9 cellular contexts compared by ENCODE assay signal in the genomic region with DNA sequence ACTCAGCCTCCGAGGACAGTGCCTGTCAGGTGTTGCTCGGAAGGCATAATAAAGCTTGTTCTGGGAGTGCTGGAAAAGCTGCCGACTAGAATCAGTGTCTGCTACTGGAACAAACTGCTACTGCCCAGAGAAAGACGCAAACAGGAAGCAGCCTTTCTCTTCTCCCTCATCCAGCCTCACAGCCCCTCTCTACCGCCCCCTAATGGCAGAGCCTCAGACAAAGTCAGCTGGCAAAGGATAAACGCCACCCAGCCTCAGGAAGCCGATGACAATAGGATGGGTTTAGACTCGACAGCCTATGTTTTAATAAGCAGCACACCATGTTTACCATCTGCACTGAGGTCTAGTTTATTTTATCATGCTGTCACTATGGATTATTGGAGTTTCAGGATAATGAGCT.
DNase-seq lines count a peak whose midpoint lies in the region; ATAC-seq and TF ChIP-seq lines count a peak whose summit lies in the region.
"Had no signal": no experiment of that assay in that cellular context is flagged by ENCODE, and none has a peak within 500 bp of the region (broad histone marks: within the 10 kb centered on the region; RNA-seq: fewer than 3 reads in every experiment).

No MANE protein-coding gene starts in this region.

- peaks cover 5% of the 10 kb centered on the region for H3K4me1 ChIP-seq in mammary epithelial cell (ENCODE audit: insufficient read depth, low read length)

- 66% methylated on average over 8 of the region's 8 CpGs for WGBS in mammary epithelial cell (ENCODE audit: low coverage, missing lambda C conversion rate)

- H3K27me3 Mint-ChIP-seq in mesothelial cell of epicardium (ENCODE audit: low read depth) = no peaks in the 10 kb centered on the region

- no peak overlapping the region for H3K4me3 Mint-ChIP-seq in mesothelial cell of epicardium
- H3K4me3 Mint-ChIP-seq: brain had no signal

- ATAC-seq in HG03521 (IDR thresholded peaks at IDR 0.05; ENCODE audit: unreplicated experiment) = no peak
- ATAC-seq in GM21528 (IDR thresholded peaks at IDR 0.05; ENCODE audit: low FRiP score, unreplicated experiment) = no peak
- no peak for ATAC-seq in GM19463 (IDR thresholded peaks at IDR 0.05; ENCODE audit: unreplicated experiment)
- ATAC-seq in GM19395 (IDR thresholded peaks at IDR 0.05; ENCODE audit: unreplicated experiment) = no peak

- peaks cover 12% of the 10 kb centered on the region for H3K4me1 Mint-ChIP-seq in mesothelial cell of epicardium

- H3K4me2 ChIP-seq in mammary epithelial cell (ENCODE audit: insufficient read depth, low read depth, low read length) = no peak overlapping the region

- in situ Hi-C loops in mammary epithelial cell (cut with MboI; ENCODE audit: low sequenced_read_pairs in 2 of 2) = no loop called here

- no peaks in the 10 kb centered on the region for H3K9me3 ChIP-seq in mammary epithelial cell (replicated peaks; ENCODE audit: insufficient read depth, low read length)

- H3K9ac ChIP-seq in mammary epithelial cell (ENCODE audit: insufficient read depth, low read length) = no peak overlapping the region

- peaks cover 22% of the 10 kb centered on the region for H3K9me3 Mint-ChIP-seq in mesothelial cell of epicardium

- no peak overlapping the region for H2AFZ ChIP-seq in mammary epithelial cell (ENCODE audit: low read depth, low read length)

- H3K27me3 ChIP-seq in mammary epithelial cell (ENCODE audit: insufficient read depth, low read length) = no peaks in the 10 kb centered on the region

- dilution Hi-C loops in mammary epithelial cell (cut with HindIII; ENCODE audit: low sequenced_read_pairs) = no loop called here

- no TSS peak for BruUV-seq in mammary epithelial cell (replicated peaks; lab: Mats Ljungman, UMichigan)

- H3K36me3 Mint-ChIP-seq in mesothelial cell of epicardium = peaks cover 24% of the 10 kb centered on the region
- H3K36me3 Mint-ChIP-seq: brain had no signal

- no peak overlapping the region for H3K4me3 ChIP-seq in mammary epithelial cell (replicated peaks in 1 of 3; ENCODE audit: insufficient read depth in 1 of 3, low read depth in 2 of 3, low read length in 3 of 3)

- TF ChIP-seq CTCF in mammary epithelial cell (conservative IDR thresholded peaks at IDR 0.05 in 1 of 2, IDR thresholded peaks at IDR 0.05 in 1 of 2; ENCODE audit: extremely low read depth in 1 of 2, insufficient read depth in 1 of 2, low read depth in 1 of 2, low read length in 2 of 2) (peak; percentile 30), mesothelial cell of epicardium (IDR thresholded peaks at IDR 0.05; ENCODE audit: unreplicated experiment) (peak; percentile 47)

- no peak for TF ChIP-seq EP300 in Ishikawa (IDR thresholded peaks at IDR 0.05; ENCODE audit: borderline replicate concordance)

- no peak overlapping the region for H3K27ac ChIP-seq in mammary epithelial cell (ENCODE audit: insufficient read depth, low read depth, low read length)

- peak; percentile 32; the same call in 1 of the 2 replicates for TF ChIP-seq RAD21 in Ishikawa (IDR thresholded peaks at IDR 0.05; ENCODE audit: low read depth)

- CTCF ChIA-PET in mammary epithelial cell (lab: Charles Lee; ENCODE audit: low non-redundant PET) = interaction anchor here (0.7 kb wide), 1 partner anchor 13 kb away, joined by 4 read pairs; no protein-coding TSS in a partner anchor

- peak overlapping the region; percentile 32 for H3K27ac Mint-ChIP-seq in mesothelial cell of epicardium
- H3K27ac Mint-ChIP-seq: brain had no signal

- H4K20me1 ChIP-seq in mammary epithelial cell (ENCODE audit: insufficient read depth, low read length) = no peaks in the 10 kb centered on the region

- DNase-seq in ELR (ENCODE audit: low read depth) (peak; percentile 21), mammary epithelial cell (no peak), mesothelial cell of epicardium (ENCODE audit: low spot score in 2 of 2, unreplicated experiment in 2 of 2) (no peak)

- intact Hi-C loops in mammary epithelial cell (cut with micrococcal nuclease) = no loop called here

- no peaks in the 10 kb centered on the region for H3K36me3 ChIP-seq in mammary epithelial cell (ENCODE audit: insufficient read depth, low read length)

- no peaks in the 10 kb centered on the region for H3K79me2 ChIP-seq in mammary epithelial cell (ENCODE audit: insufficient read depth, low read length)

TF ChIP-seq in Ishikawa, 13 proteins besides CTCF, POLR2A, EP300 and RAD21:
- TF ChIP-seq CEBPB (IDR thresholded peaks at IDR 0.05) = no peak
- TF ChIP-seq TAF1 (IDR thresholded peaks at IDR 0.05; ENCODE audit: low read depth) = no peak
- no peak for TF ChIP-seq FOXM1 (IDR thresholded peaks at IDR 0.05; ENCODE audit: borderline replicate concordance, low read depth)
- TF ChIP-seq ZBTB7A (IDR thresholded peaks at IDR 0.05; ENCODE audit: low read depth) = no peak
- TF ChIP-seq EGR1 (IDR thresholded peaks at IDR 0.05) = no peak
- TF ChIP-seq CREB1 (IDR thresholded peaks at IDR 0.05; ENCODE audit: low read depth) = no peak
- no peak for TF ChIP-seq TEAD4 (IDR thresholded peaks at IDR 0.05)
- TF ChIP-seq YY1 (IDR thresholded peaks at IDR 0.05; ENCODE audit: low read depth) = no peak
- TF ChIP-seq, protein P1, sequence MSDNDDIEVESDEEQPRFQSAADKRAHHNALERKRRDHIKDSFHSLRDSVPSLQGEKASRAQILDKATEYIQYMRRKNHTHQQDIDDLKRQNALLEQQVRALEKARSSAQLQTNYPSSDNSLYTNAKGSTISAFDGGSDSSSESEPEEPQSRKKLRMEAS (IDR thresholded peaks at IDR 0.05) = no peak
- TF ChIP-seq, protein P2, sequence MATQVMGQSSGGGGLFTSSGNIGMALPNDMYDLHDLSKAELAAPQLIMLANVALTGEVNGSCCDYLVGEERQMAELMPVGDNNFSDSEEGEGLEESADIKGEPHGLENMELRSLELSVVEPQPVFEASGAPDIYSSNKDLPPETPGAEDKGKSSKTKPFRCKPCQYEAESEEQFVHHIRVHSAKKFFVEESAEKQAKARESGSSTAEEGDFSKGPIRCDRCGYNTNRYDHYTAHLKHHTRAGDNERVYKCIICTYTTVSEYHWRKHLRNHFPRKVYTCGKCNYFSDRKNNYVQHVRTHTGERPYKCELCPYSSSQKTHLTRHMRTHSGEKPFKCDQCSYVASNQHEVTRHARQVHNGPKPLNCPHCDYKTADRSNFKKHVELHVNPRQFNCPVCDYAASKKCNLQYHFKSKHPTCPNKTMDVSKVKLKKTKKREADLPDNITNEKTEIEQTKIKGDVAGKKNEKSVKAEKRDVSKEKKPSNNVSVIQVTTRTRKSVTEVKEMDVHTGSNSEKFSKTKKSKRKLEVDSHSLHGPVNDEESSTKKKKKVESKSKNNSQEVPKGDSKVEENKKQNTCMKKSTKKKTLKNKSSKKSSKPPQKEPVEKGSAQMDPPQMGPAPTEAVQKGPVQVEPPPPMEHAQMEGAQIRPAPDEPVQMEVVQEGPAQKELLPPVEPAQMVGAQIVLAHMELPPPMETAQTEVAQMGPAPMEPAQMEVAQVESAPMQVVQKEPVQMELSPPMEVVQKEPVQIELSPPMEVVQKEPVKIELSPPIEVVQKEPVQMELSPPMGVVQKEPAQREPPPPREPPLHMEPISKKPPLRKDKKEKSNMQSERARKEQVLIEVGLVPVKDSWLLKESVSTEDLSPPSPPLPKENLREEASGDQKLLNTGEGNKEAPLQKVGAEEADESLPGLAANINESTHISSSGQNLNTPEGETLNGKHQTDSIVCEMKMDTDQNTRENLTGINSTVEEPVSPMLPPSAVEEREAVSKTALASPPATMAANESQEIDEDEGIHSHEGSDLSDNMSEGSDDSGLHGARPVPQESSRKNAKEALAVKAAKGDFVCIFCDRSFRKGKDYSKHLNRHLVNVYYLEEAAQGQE (IDR thresholded peaks at IDR 0.05; ENCODE audit: low read depth) = no peak
- TF ChIP-seq, protein P3, sequence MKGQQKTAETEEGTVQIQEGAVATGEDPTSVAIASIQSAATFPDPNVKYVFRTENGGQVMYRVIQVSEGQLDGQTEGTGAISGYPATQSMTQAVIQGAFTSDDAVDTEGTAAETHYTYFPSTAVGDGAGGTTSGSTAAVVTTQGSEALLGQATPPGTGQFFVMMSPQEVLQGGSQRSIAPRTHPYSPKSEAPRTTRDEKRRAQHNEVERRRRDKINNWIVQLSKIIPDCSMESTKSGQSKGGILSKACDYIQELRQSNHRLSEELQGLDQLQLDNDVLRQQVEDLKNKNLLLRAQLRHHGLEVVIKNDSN (IDR thresholded peaks at IDR 0.05) = no peak
- no peak for TF ChIP-seq TCF12 (IDR thresholded peaks at IDR 0.05; ENCODE audit: low read depth)
- TF ChIP-seq NFIC (IDR thresholded peaks at IDR 0.05) = no peak
